In the genomic region with DNA sequence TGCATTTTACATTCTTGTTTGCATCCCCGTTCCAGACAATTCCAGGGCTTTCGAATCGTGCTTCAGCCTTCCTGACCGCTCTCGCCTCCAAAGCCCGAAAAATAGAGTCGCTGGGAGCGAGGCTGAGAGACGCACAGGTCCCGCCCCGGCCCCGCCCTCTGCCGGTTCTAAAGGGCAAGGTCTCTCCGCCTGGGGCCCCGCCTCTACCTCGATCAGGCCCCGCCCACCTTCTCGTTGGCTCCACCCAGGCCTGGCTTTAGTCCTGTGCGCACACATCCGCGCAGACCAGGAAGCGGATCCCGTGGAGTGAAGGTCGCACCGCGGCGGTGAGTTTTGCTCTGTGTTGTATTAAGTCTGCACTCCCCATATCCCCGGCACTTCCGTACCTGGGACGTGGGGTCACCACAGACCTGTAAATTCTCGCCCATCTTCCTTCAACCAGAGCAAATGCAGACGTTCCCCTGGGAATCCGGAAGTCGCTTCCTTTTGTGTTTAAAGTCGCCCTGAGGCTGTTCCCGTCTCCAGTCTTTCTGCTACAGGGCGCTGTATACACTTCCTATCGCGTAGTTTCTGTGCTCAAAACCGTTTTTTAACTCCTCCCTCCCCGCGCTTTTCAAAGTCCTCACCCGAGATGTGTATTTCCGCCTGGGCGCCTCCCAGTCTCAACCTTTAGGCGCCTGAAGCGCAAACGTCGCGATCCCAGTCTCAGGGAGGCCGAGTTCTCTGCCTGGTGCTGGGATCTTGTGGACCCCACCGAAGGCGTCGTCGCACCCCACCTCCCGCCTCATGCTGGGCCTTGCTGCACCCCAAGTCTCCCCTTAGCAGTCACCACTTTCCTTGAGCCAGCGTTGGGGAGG, we compare ENCODE assay signal across 8 cellular contexts.
DNase-seq lines count a peak whose midpoint lies in the region; ATAC-seq and TF ChIP-seq lines count a peak whose summit lies in the region.

TSS of gene ZNF701 (plus strand) at position 283 of the 857 bp plus-strand sequence. CDS start 3,861 bp downstream, outside the sequence.

- peak; percentile 97 for ATAC-seq in HG02852 (IDR thresholded peaks at IDR 0.05; ENCODE audit: unreplicated experiment)
- peak; percentile 96 for ATAC-seq in central memory CD8-positive, alpha-beta T cell (replicated peaks; ENCODE audit: extremely low read depth, poor library complexity, severe bottlenecking)

- H3K27ac Mint-ChIP-seq in central memory CD8-positive, alpha-beta T cell (ENCODE audit: low read depth): peak within 1 kb of the TSS; percentile 87

- TF ChIP-seq CTCF in GM12873 (IDR thresholded peaks at IDR 0.05; ENCODE audit: insufficient read depth, low read depth, low read length, missing control alignments): peak; percentile 7

- H3K4me3 Mint-ChIP-seq in central memory CD8-positive, alpha-beta T cell: peak within 1 kb of the TSS; percentile 88

- DNase-seq in NCI-H2107 (lab: John Stamatoyannopoulos, UW) (peak; percentile 61), iris pigment epithelial cell (ENCODE audit: low read depth) (peak; percentile 93), OCI-M2 (lab: John Stamatoyannopoulos, UW; ENCODE audit: unreplicated experiment) (no peak)
- peak; percentile 86 for DNase-seq in activated CD4-positive, CD25-positive, alpha-beta regulatory T cell treated with anti-CD3 and anti-CD28 coated beads, Interleukin-2, amount 50 U/mL, for 16 hours (ENCODE audit: low read depth, low spot score)
- DNase-seq in central memory CD8-positive, alpha-beta T cell (ENCODE audit: low spot score in 2 of 2): peak; percentile 97 to 98
- DNase-seq in stimulated activated CD4-positive, alpha-beta T cell treated with anti-CD3 and anti-CD28 coated beads, Interleukin-12 subunit alpha, Interleukin-12 subunit beta, amount 100 ng/mL, for 24 hours (ENCODE audit: low read depth in 2 of 2): peak; percentile 84 to 89

- peaks cover 32% of the 10 kb centered on the region for H3K4me1 Mint-ChIP-seq in central memory CD8-positive, alpha-beta T cell

- no peaks in the 10 kb centered on the region for H3K27me3 Mint-ChIP-seq in central memory CD8-positive, alpha-beta T cell

- peaks cover 25% of the 10 kb centered on the region for H3K36me3 Mint-ChIP-seq in central memory CD8-positive, alpha-beta T cell (ENCODE audit: insufficient read depth)

- peaks cover 7% of the 10 kb centered on the region for H3K9me3 Mint-ChIP-seq in central memory CD8-positive, alpha-beta T cell
